ENCODE assay signal across 10 cellular contexts in genomic region chr12:53383258-53383657, GRCh38. TPM values are rescaled to one million over a fixed set of nuclear protein-coding genes. Genes with fewer than 3 reads are reported as not detected.
DNase-seq lines count a peak whose midpoint lies in the region; ATAC-seq and TF ChIP-seq lines count a peak whose summit lies in the region.
"Had no signal": no experiment of that assay in that cellular context is flagged by ENCODE, and none has a peak within 500 bp of the region (broad histone marks: within the 10 kb centered on the region; RNA-seq: fewer than 3 reads in every experiment).

No MANE protein-coding gene starts in this region.

- H3K9me3 ChIP-seq in breast epithelium (no peaks in the 10 kb centered on the region), adipocyte (ENCODE audit: control insufficient read depth, low read length) (no peaks in the 10 kb centered on the region), lower lobe of right lung (no peaks in the 10 kb centered on the region)

- H3K36me3 Mint-ChIP-seq in MCF 10A (ENCODE audit: insufficient read depth, unreplicated experiment): peaks cover 63% of the 10 kb centered on the region
- peaks cover 38% of the 10 kb centered on the region for H3K36me3 Mint-ChIP-seq in type B pancreatic cell

- H3K27ac ChIP-seq in breast epithelium (peak overlapping the region in 1 of 2 donors; percentile 99), lower lobe of right lung (no peak overlapping the region)

- CTCF ChIA-PET in MCF 10A (lab: Yijun Ruan, JAX): interaction anchor here (0.7 to 7.2 kb wide), 10 partner anchors 16 to 60 kb away, joined by 3 to 135 read pairs (median 4); partner anchors contain the start of gene AAAS

- no peak overlapping the region for H3K27ac Mint-ChIP-seq in MCF 10A (ENCODE audit: low read depth, unreplicated experiment)
- peak overlapping the region; percentile 53 for H3K27ac Mint-ChIP-seq in type B pancreatic cell

- TF ChIP-seq CTCF in breast epithelium (IDR thresholded peaks at IDR 0.05) (no peak), MCF 10A (IDR thresholded peaks at IDR 0.05; ENCODE audit: unreplicated experiment) (no peak), lower lobe of right lung (IDR thresholded peaks at IDR 0.05) (no peak), type B pancreatic cell (conservative IDR thresholded peaks at IDR 0.05) (no peak)

- H3K27me3 Mint-ChIP-seq in MCF 10A (ENCODE audit: insufficient read depth, unreplicated experiment) (no peaks in the 10 kb centered on the region), type B pancreatic cell (no peaks in the 10 kb centered on the region)

- H3K4me3 Mint-ChIP-seq in MCF 10A (ENCODE audit: unreplicated experiment) (no peak overlapping the region), type B pancreatic cell (peak overlapping the region; percentile 92)

- intact Hi-C loops in breast epithelium (cut with DNase I; ENCODE audit: low total_unique reads): loop anchor here (10.0 kb wide), 1 partner anchor 1098 kb away; no protein-coding TSS in a partner anchor
- intact Hi-C loops in MCF 10A (cut with micrococcal nuclease): no loop called here
- intact Hi-C loops in lower lobe of right lung (cut with DNase I): no loop called here

- H3K36me3 ChIP-seq in breast epithelium (no peaks in the 10 kb centered on the region), adipocyte (ENCODE audit: control insufficient read depth, insufficient read depth, low read length, severe bottlenecking) (peaks cover 18% of the 10 kb centered on the region), lower lobe of right lung (peaks cover 69% of the 10 kb centered on the region)

- POLR2A ChIA-PET in MCF 10A (lab: Yijun Ruan, JAX): interaction anchor here (0.6 to 5.3 kb wide), 11 partner anchors 15 to 202 kb away, joined by 3 to 65 read pairs (median 17); partner anchors contain the start of genes AAAS, CSAD and PRR13

- no TSS peak for BruUV-seq in MCF 10A (replicated peaks; lab: Mats Ljungman, UMichigan)

- peak overlapping the region; percentile 9 to 69 (median 35) for H3K4me3 ChIP-seq in breast epithelium
- H3K4me3 ChIP-seq in adipocyte (ENCODE audit: low read length): peak overlapping the region; percentile 85
- H3K4me3 ChIP-seq in lower lobe of right lung: peak overlapping the region; percentile 61

- H3K4me1 Mint-ChIP-seq in MCF 10A (ENCODE audit: insufficient read depth, unreplicated experiment): peaks cover 36% of the 10 kb centered on the region
- peaks cover 28% of the 10 kb centered on the region for H3K4me1 Mint-ChIP-seq in type B pancreatic cell (ENCODE audit: unreplicated experiment)

- H3K9ac ChIP-seq in adipocyte (ENCODE audit: low read length): peak overlapping the region; percentile 49

- no peaks in the 10 kb centered on the region for H3K9me3 Mint-ChIP-seq in MCF 10A (ENCODE audit: unreplicated experiment)
- H3K9me3 Mint-ChIP-seq in type B pancreatic cell: no peaks in the 10 kb centered on the region

- H3K4me1 ChIP-seq in breast epithelium (peaks cover 15 to 41% of the 10 kb centered on the region in 2 donors), adipocyte (ENCODE audit: control insufficient read depth, insufficient read depth, low read length) (peaks cover 63% of the 10 kb centered on the region), lower lobe of right lung (peaks cover 83% of the 10 kb centered on the region)

- H3K27me3 ChIP-seq in breast epithelium (no peaks in the 10 kb centered on the region), adipocyte (replicated peaks; ENCODE audit: control insufficient read depth, insufficient read depth, low read length) (no peaks in the 10 kb centered on the region), lower lobe of right lung (ENCODE audit: low read depth) (no peaks in the 10 kb centered on the region)

- DNase-seq in breast epithelium (ENCODE audit: low spot score in 2 of 2) (no peak), MCF 10A (ENCODE audit: unreplicated experiment) (no peak), adipocyte (ENCODE audit: low read depth) (no peak), lower lobe of right lung (no peak), type B pancreatic cell (ENCODE audit: extremely low spot score, unreplicated experiment) (no peak), HUDEP-2 (lab: John Stamatoyannopoulos, UW; ENCODE audit: unreplicated experiment in 76 of 76) (no peak)
- DNase-seq: activated CD4-positive, alpha-beta T cell treated with anti-CD3 and anti-CD28 coated beads for 48 hours; head of caudate nucleus had no signal

- ATAC-seq in lower lobe of right lung (no peak), HG03469 (IDR thresholded peaks at IDR 0.05; ENCODE audit: unreplicated experiment) (no peak), GM21825 (IDR thresholded peaks at IDR 0.05; ENCODE audit: unreplicated experiment) (no peak)

- no peak for TF ChIP-seq POLR2A in breast epithelium (IDR thresholded peaks at IDR 0.05)

RNA-seq across cellular contexts. Expression of gene SP1, which starts 3.3 kb away (rescaled TPM):
- 100 to 1,000 TPM in 1 of 3 donors, 10 to 100 TPM in 2; 84.6 to 111 (median 91.4) TPM for total RNA-seq in breast epithelium
- 72.9 and 76.6 TPM in 2 replicates for total RNA-seq in MCF 10A (2022)
- total RNA-seq in lower lobe of right lung: 91.1 TPM
- total RNA-seq in type B pancreatic cell (ENCODE audit: low replicate concordance): 82.9 and 99.5 TPM in 2 replicates

RNA-seq across cellular contexts. Expression of gene AMHR2, which starts 40.4 kb away (rescaled TPM):
- total RNA-seq in breast epithelium (under 1 TPM in 1 of 3 donors, not detected in 2; 0.15 TPM), MCF 10A (2022) (not detected in 2 replicates), lower lobe of right lung (1.2 TPM), type B pancreatic cell (ENCODE audit: low replicate concordance) (1.6 and 2.4 TPM in 2 replicates)

RNA-seq across cellular contexts. Expression of gene SP7, which starts 47.1 kb away (rescaled TPM):
- total RNA-seq in breast epithelium: not detected
- total RNA-seq in MCF 10A (2022): not detected in 2 replicates
- total RNA-seq in lower lobe of right lung: not detected
- total RNA-seq in type B pancreatic cell (ENCODE audit: low replicate concordance): 0.22 TPM in 1 of 2 replicates, not detected in the other

RNA-seq across cellular contexts. Expression of gene PRR13, which starts 58.3 kb away (rescaled TPM):
- 10 to 100 TPM; 57.1 to 65.1 (median 61.0) TPM for total RNA-seq in breast epithelium
- total RNA-seq in MCF 10A (2022): 147 and 173 TPM in 2 replicates
- 216 TPM for total RNA-seq in lower lobe of right lung
- total RNA-seq in type B pancreatic cell (ENCODE audit: low replicate concordance): 88.1 and 142 TPM in 2 replicates

Comparison
In these comparisons a context has a peak if more than half of its experiments do, and no peak if none do; other contexts are left out.
1. H3K4me3 ChIP-seq: peak in every context shown above with its lines; median percentile 85 in adipocyte; 61 in lower lobe of right lung; 35 in breast epithelium.